17 cellular contexts compared by ENCODE assay signal in the genomic region with DNA sequence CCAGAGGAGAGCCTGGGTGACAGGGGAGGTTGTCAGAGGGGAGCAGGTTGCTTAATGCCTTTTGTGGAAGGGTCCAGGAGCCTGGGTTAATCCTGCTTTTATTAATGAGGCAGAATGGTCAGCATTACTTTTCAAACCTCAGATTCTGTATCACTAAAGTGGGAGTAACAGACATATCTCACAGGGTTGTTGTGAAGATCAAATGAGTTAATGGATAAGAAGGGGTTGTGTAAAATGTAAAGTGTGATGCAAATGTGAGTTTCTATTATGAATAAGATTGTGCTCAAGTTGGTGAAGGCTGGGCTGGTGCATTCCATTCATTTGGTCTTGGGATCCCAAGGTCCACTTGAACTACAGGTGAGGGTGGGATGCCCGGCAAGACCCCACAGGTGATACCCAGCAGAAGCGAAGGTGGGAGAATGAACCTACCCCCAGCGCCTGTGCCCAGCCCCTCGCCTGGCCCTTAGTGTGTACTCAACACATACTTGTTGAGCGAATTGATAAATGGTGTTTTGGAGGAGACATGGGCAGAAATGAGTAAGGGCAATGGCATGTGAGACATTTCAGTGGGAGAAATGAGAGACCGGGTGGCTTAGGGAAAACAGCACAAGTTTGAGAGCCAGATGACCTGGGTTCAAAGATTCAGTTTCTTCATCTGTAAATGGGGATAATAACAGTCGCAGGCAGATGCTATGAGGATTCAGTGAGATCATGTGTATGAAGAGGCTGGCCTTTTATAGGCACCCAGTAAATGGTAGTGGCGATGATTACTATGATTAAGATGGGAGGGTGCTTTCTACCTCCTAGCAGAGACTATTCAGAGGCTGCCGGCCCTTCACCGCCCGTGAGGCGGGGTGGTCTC. TPM values are rescaled to one million over a fixed set of nuclear protein-coding genes. Genes with fewer than 3 reads are reported as not detected.
DNase-seq lines count a peak whose midpoint lies in the region; TF ChIP-seq lines count a peak whose summit lies in the region.
"Had no signal": no experiment of that assay in that cellular context is flagged by ENCODE, and none has a peak within 500 bp of the region (broad histone marks: within the 10 kb centered on the region; RNA-seq: fewer than 3 reads in every experiment).

No MANE protein-coding gene starts in this region.

- no peak overlapping the region for H3K4me3 ChIP-seq in choroid plexus epithelial cell (ENCODE audit: low read depth, low read length)
- H3K4me3 ChIP-seq: K562 had no signal

- H3K9me3 Mint-ChIP-seq in activated CD4-positive, alpha-beta memory T cell treated with anti-CD3 and anti-CD28 coated beads, Interleukin-2, amount 10 ng/mL, durations not matched to agents 7 days and 5 days: no peaks in the 10 kb centered on the region
- H3K9me3 Mint-ChIP-seq: central memory CD8-positive, alpha-beta T cell; immature natural killer cell; T-helper 2 cell treated with Interferon-gamma antibody and Interleukin-4, amounts not matched to agents 5 μg/mL and 100 μg/mL, for 36 hours had no signal

- no peak overlapping the region for H3K27ac Mint-ChIP-seq in activated CD4-positive, alpha-beta memory T cell treated with anti-CD3 and anti-CD28 coated beads, Interleukin-2, amount 10 ng/mL, durations not matched to agents 7 days and 5 days
- H3K27ac Mint-ChIP-seq: immature natural killer cell; T-helper 2 cell treated with Interferon-gamma antibody and Interleukin-4, amounts not matched to agents 5 μg/mL and 100 μg/mL, for 36 hours had no signal

- H3K36me3 Mint-ChIP-seq in activated CD4-positive, alpha-beta memory T cell treated with anti-CD3 and anti-CD28 coated beads, Interleukin-2, amount 10 ng/mL, durations not matched to agents 7 days and 5 days (ENCODE audit: low read depth): no peaks in the 10 kb centered on the region
- H3K36me3 Mint-ChIP-seq: CD14-positive monocyte, immature natural killer cell had no signal

- POLR2A ChIA-PET in activated CD4-positive, alpha-beta memory T cell treated with anti-CD3 and anti-CD28 coated beads, Interleukin-2, amount 10 ng/mL, durations not matched to agents 7 days and 5 days (lab: Charles Lee): no interaction called here

- DNase-seq in Daoy (ENCODE audit: low read depth) (peak; percentile 77), NCI-H2227 treated with DMSO at 0.1 percent for 48 hours (lab: John Stamatoyannopoulos, UW) (peak; percentile 49), choroid plexus epithelial cell (ENCODE audit: low read depth) (peak; percentile 66), myocyte (ENCODE audit: low read depth) (peak; percentile 45), NCI-H187 treated with DMSO at 0.1 percent for 48 hours (lab: John Stamatoyannopoulos, UW) (no peak), DMS153 treated with DMSO at 0.1 percent for 48 hours (lab: John Stamatoyannopoulos, UW; ENCODE audit: unreplicated experiment) (no peak), substantia nigra (lab: John Stamatoyannopoulos, UW) (no peak)
- DNase-seq in activated CD4-positive, alpha-beta memory T cell treated with anti-CD3 and anti-CD28 coated beads, Interleukin-2, amount 10 ng/mL, durations not matched to agents 7 days and 5 days: no peak
- DNase-seq: activated CD4-positive, alpha-beta T cell treated with anti-CD3 and anti-CD28 coated beads, Interleukin-2, amount 50 U/mL, for 4 hours; activated effector memory CD4-positive, alpha-beta T cell treated with Interleukin-2 at 50 U/mL for 16 hours; immature natural killer cell; right cardiac atrium; stimulated activated naive CD8-positive, alpha-beta T cell treated with anti-CD3 and anti-CD28 coated beads, Interleukin-15, Interleukin-2, amounts not matched to agents 100 U/mL and 50 U/mL, for 24 hours had no signal

- peaks cover 34% of the 10 kb centered on the region for H3K27me3 Mint-ChIP-seq in activated CD4-positive, alpha-beta memory T cell treated with anti-CD3 and anti-CD28 coated beads, Interleukin-2, amount 10 ng/mL, durations not matched to agents 7 days and 5 days

- no peak overlapping the region for H3K27ac ChIP-seq in substantia nigra (ENCODE audit: low read depth, low read length, poor library complexity, severe bottlenecking)

- H3K4me1 Mint-ChIP-seq in activated CD4-positive, alpha-beta memory T cell treated with anti-CD3 and anti-CD28 coated beads, Interleukin-2, amount 10 ng/mL, durations not matched to agents 7 days and 5 days: no peaks in the 10 kb centered on the region
- H3K4me1 Mint-ChIP-seq: central memory CD8-positive, alpha-beta T cell; immature natural killer cell had no signal

- CTCF ChIA-PET in activated CD4-positive, alpha-beta memory T cell treated with anti-CD3 and anti-CD28 coated beads, Interleukin-2, amount 10 ng/mL, durations not matched to agents 7 days and 5 days (lab: Charles Lee): no interaction called here

- H3K4me3 Mint-ChIP-seq in activated CD4-positive, alpha-beta memory T cell treated with anti-CD3 and anti-CD28 coated beads, Interleukin-2, amount 10 ng/mL, durations not matched to agents 7 days and 5 days: no peak overlapping the region
- H3K4me3 Mint-ChIP-seq: CD14-positive monocyte; central memory CD8-positive, alpha-beta T cell; immature natural killer cell; T-helper 2 cell treated with Interferon-gamma antibody and Interleukin-4, amounts not matched to agents 5 μg/mL and 100 μg/mL, for 36 hours had no signal

- no peak for TF ChIP-seq CTCF in choroid plexus epithelial cell (conservative IDR thresholded peaks at IDR 0.05; ENCODE audit: low read depth, low read length)

RNA-seq across cellular contexts. Expression of a gene that starts 6.2 kb away (rescaled TPM):
- not detected in 2 replicates for total RNA-seq in Daoy (2014; rRNA removed; shearing (Covaris generic))
- 0.16 TPM in 1 of 2 replicates, not detected in the other for total RNA-seq in myocyte
- 0.03 TPM for polyA plus RNA-seq in myocyte (2012)
- not detected for total RNA-seq in activated CD4-positive, alpha-beta memory T cell treated with anti-CD3 and anti-CD28 coated beads, Interleukin-2, amount 10 ng/mL, durations not matched to agents 7 days and 5 days
- total RNA-seq: K562 had no signal
- polyA plus RNA-seq: CD14-positive monocyte, immature natural killer cell had no signal

Comparison
In these comparisons a context has a peak if more than half of its experiments do, and no peak if none do; other contexts are left out.
1. DNase-seq: peak in Daoy (single experiment), NCI-H2227 treated with DMSO at 0.1 percent for 48 hours (single experiment), choroid plexus epithelial cell (single experiment) and myocyte (single experiment); none in activated CD4-positive, alpha-beta memory T cell treated with anti-CD3 and anti-CD28 coated beads, Interleukin-2, amount 10 ng/mL, durations not matched to agents 7 days and 5 days (single experiment), NCI-H187 treated with DMSO at 0.1 percent for 48 hours (single experiment), DMS153 treated with DMSO at 0.1 percent for 48 hours (single experiment) and substantia nigra (0 of 49).